15 cellular contexts compared by ENCODE assay signal in the genomic region with DNA sequence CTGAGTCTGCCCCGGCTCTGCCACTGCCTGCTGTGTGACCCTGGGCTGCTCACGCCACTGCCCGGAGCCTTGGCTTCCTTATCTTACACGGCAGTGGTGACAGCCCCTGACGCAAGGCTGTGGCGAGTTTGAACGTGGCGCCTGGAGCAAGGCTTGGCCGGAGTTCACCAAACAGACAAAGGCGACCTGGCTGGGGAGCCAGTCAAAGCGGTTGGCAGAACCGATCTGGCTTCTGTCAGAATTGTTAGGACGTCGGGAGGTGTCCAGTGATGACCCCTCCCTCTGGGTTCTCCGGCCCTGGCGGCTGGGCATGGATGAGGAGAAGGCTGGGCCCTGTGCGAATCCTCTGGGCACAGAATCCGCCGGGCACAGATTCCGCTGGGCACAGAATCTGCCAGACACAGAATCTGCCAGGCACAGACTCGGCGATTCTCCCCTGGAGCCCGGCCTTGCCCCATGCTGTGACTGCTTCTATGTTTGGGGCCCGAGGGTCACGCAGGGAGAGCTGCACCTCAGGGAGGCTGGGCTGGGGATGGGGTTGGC. TPM values are rescaled to one million over a fixed set of nuclear protein-coding genes. Genes with fewer than 3 reads are reported as not detected.
A peak's percentile ranks its signal among the peaks of the same experiment; 100 is the strongest.
DNase-seq lines count a peak whose midpoint lies in the region; ATAC-seq, FAIRE-seq and TF ChIP-seq lines count a peak whose summit lies in the region.
"Had no signal": no experiment of that assay in that cellular context is flagged by ENCODE, and none has a peak within 500 bp of the region (broad histone marks: within the 10 kb centered on the region; RNA-seq: fewer than 3 reads in every experiment).

No MANE protein-coding gene starts in this region.

- in situ Hi-C loops in K562 (cut with MboI), result no loop called here
- in situ Hi-C loops in KBM-7 (cut with MboI; ENCODE audit: low pct_unique_long_range_greater_than_20kb, low sequenced_read_pairs), result no loop called here

- no peak for TF ChIP-seq EP300 in K562 (IDR thresholded peaks at IDR 0.05; ENCODE audit: low read length)

- H3K4me1 ChIP-seq in BE2C, result peaks cover 17% of the 10 kb centered on the region
- H3K4me1 ChIP-seq in K562 (replicated peaks in 1 of 2; ENCODE audit: control insufficient read depth in 2 of 2, insufficient read depth in 2 of 2, low read length in 2 of 2), result peaks cover 4 to 33% of the 10 kb centered on the region in 2 experiments; a peak in 4 of 5 replicates
- H3K4me1 ChIP-seq in left ventricle myocardium inferior, result peaks cover 7% of the 10 kb centered on the region
- H3K4me1 ChIP-seq in neuronal stem cell (ENCODE audit: control insufficient read depth in 2 of 2, insufficient read depth in 1 of 2, low read depth in 1 of 2, low read length in 2 of 2), result peaks cover 0 to 8% of the 10 kb centered on the region in 2 donors

- peak; percentile 53 for ATAC-seq in K562
- no peak; the same call in 2 of the 3 replicates for ATAC-seq in SK-N-SH treated with all-trans-retinoic acid at 6 μM for 48 hours
- no peak for ATAC-seq in GM18517 (IDR thresholded peaks at IDR 0.05; ENCODE audit: unreplicated experiment)

- no peak overlapping the region for H2BK12ac ChIP-seq in neuronal stem cell (ENCODE audit: low read length)

- no peaks in the 10 kb centered on the region for H3K27me3 ChIP-seq in BE2C
- H3K27me3 ChIP-seq in K562 (ENCODE audit: control insufficient read depth in 2 of 2, insufficient read depth in 2 of 2, low read length in 2 of 2), result peaks cover 7 to 75% of the 10 kb centered on the region in 2 experiments
- peaks cover 20% of the 10 kb centered on the region for H3K27me3 ChIP-seq in left ventricle myocardium inferior (ENCODE audit: low read depth)
- H3K27me3 ChIP-seq in neuronal stem cell (ENCODE audit: control insufficient read depth in 3 of 3, insufficient read depth in 3 of 3, low read depth in 1 of 3, low read length in 3 of 3), result peaks cover 0 to 12% (median 5%) of the 10 kb centered on the region in 3 experiments

- WGBS in K562 (ENCODE audit: insufficient coverage, low coverage, missing lambda C conversion rate), result 11% methylated on average over 17 of the region's 25 CpGs
- no CpG with 5 or more reads among the region's 25 CpGs for WGBS in neuronal stem cell (ENCODE audit: extremely low coverage in 2 of 2, insufficient read length in 2 of 2, insufficient replicate concordance in 1 of 2), 2 donors

- H3K23ac ChIP-seq in neuronal stem cell (ENCODE audit: low read depth, low read length, poor library complexity), result peak overlapping the region; percentile 74

- no peak for TF ChIP-seq POLR2A in K562 (conservative IDR thresholded peaks at IDR 0.05)

- H3K79me1 ChIP-seq in neuronal stem cell (ENCODE audit: low read depth, low read length), result peaks cover 2% of the 10 kb centered on the region

- no peak for FAIRE-seq in K562 (lab: Jason Lieb, UNC)
- FAIRE-seq: GM12892 had no signal

- no TSS peak for BruUV-seq in K562 (replicated peaks; lab: Mats Ljungman, UMichigan)

- H3K9ac ChIP-seq in K562 (ENCODE audit: insufficient read depth in 1 of 2, low read depth in 2 of 2, low read length in 2 of 2), result peak overlapping the region in 1 of 2 experiments; percentile 20; a peak in 1 of 4 replicates
- H3K9ac ChIP-seq in neuronal stem cell (ENCODE audit: low read depth, low read length, poor library complexity), result no peak overlapping the region

- H3K18ac ChIP-seq in neuronal stem cell (ENCODE audit: low read length), result peak overlapping the region; percentile 65

- H3K4me2 ChIP-seq in K562 (ENCODE audit: insufficient read depth, low read length) (peak overlapping the region; percentile 14; the same call in 1 of the 2 replicates), neuronal stem cell (ENCODE audit: insufficient read depth, low read length, poor library complexity, severe bottlenecking) (no peak overlapping the region)
- H3K4me2 ChIP-seq: PC-9 had no signal

- H3K9me3 ChIP-seq in BE2C, result no peaks in the 10 kb centered on the region
- H3K9me3 ChIP-seq in K562 (replicated peaks; ENCODE audit: control insufficient read depth, insufficient read depth, low read depth, low read length), result no peaks in the 10 kb centered on the region; the same call in 1 of the 2 replicates
- H3K9me3 ChIP-seq in left ventricle myocardium inferior (replicated peaks), result no peaks in the 10 kb centered on the region
- peaks cover 9% of the 10 kb centered on the region in 2 donors for H3K9me3 ChIP-seq in neuronal stem cell (replicated peaks in 1 of 2; ENCODE audit: control insufficient read depth in 2 of 2, insufficient read depth in 1 of 2, low read depth in 1 of 2, low read length in 2 of 2)

- H4K20me1 ChIP-seq in K562 (replicated peaks; ENCODE audit: control insufficient read depth, insufficient read depth, low read length), result peaks cover 7% of the 10 kb centered on the region; the same call in 1 of the 2 replicates

- peak overlapping the region; percentile 51 for H3K14ac ChIP-seq in neuronal stem cell (ENCODE audit: low read length)

- H4K91ac ChIP-seq in neuronal stem cell (ENCODE audit: low read depth, low read length, poor library complexity), result no peak overlapping the region

- H3K4me3 ChIP-seq in BE2C (ENCODE audit: low read depth, low read length) (no peak overlapping the region; the same call in 1 of the 2 replicates), K562 (no peak overlapping the region), left ventricle myocardium inferior (no peak overlapping the region), neuronal stem cell (ENCODE audit: low read length in 2 of 2) (no peak overlapping the region)
- H3K4me3 ChIP-seq: PC-9 had no signal

- no peaks in the 10 kb centered on the region for H3K79me2 ChIP-seq in K562 (ENCODE audit: control insufficient read depth, insufficient read depth, low read length)

- no peak overlapping the region for H2BK120ac ChIP-seq in neuronal stem cell (ENCODE audit: low read depth, low read length)

- POLR2A ChIA-PET in K562 (lab: Yijun Ruan, JAX), result interaction anchor here (0.6 to 1.2 kb wide), 2 partner anchors 9 to 590 kb away, joined by 3 to 4 read pairs; no protein-coding TSS in a partner anchor

- H3K36me3 ChIP-seq in BE2C (no peaks in the 10 kb centered on the region), K562 (ENCODE audit: control insufficient read depth, insufficient read depth, low read length) (no peaks in the 10 kb centered on the region), left ventricle myocardium inferior (no peaks in the 10 kb centered on the region), neuronal stem cell (replicated peaks in 1 of 2; ENCODE audit: control insufficient read depth in 2 of 2, insufficient read depth in 2 of 2, low read length in 2 of 2) (peaks cover 0 to 6% of the 10 kb centered on the region in 2 donors)

- H3K27ac ChIP-seq in K562 (ENCODE audit: extremely low read depth, low read depth, low read length) (no peak overlapping the region), left ventricle myocardium inferior (replicated peaks) (peak overlapping the region; percentile 57), neuronal stem cell (replicated peaks; ENCODE audit: low read length) (no peak overlapping the region)
- H3K27ac ChIP-seq: C4-2B, PC-9 had no signal

- no peaks in the 10 kb centered on the region for H3K9me1 ChIP-seq in K562 (ENCODE audit: control insufficient read depth, insufficient read depth, low read length)

- no peak overlapping the region for H2BK15ac ChIP-seq in neuronal stem cell (ENCODE audit: low read length)

- intact Hi-C loops in K562 (cut with micrococcal nuclease) (no loop called here), left ventricle myocardium inferior (cut with micrococcal nuclease) (no loop called here)

- no peak overlapping the region for H2AFZ ChIP-seq in K562 (ENCODE audit: low read depth, low read length)
- no peak overlapping the region for H2AFZ ChIP-seq in neuronal stem cell (ENCODE audit: low read length)
- H2AFZ ChIP-seq: PC-9 had no signal

- no peak overlapping the region for H4K8ac ChIP-seq in neuronal stem cell (ENCODE audit: low read depth, low read length)

- DNase-seq in BE2C (peak; percentile 37), K562 (ENCODE audit: extremely low read depth in 1 of 4, low spot score in 3 of 4) (no peak), left ventricle myocardium inferior (no peak), neuronal stem cell (ENCODE audit: low spot score) (no peak), KBM-7 (no peak)
- DNase-seq in stimulated activated CD8-positive, alpha-beta memory T cell treated with anti-CD3 and anti-CD28 coated beads, Interleukin-4, amount 100 ng/mL, for 48 hours, result no peak
- DNase-seq: NCI-H1436, NCI-H2029 treated with DMSO at 0.1 percent for 48 hours, NCI-H2171 treated with DMSO at 0.1 percent for 48 hours, NCI-H774, PC-9 had no signal

- CTCF ChIA-PET in K562 (lab: Yijun Ruan, JAX; ENCODE audit: low intra/inter-chr PET ratio), result interaction anchor here (0.6 kb wide), 1 partner anchor 309 kb away, joined by 3 read pairs; no protein-coding TSS in a partner anchor

- no peak for TF ChIP-seq RAD21 in K562 (CRISPR knock-in tag; conservative IDR thresholded peaks at IDR 0.05 in 1 of 2, IDR thresholded peaks at IDR 0.05 in 1 of 2)

- H2AK5ac ChIP-seq in neuronal stem cell (ENCODE audit: low read depth, low read length), result peak overlapping the region; percentile 83

- TF ChIP-seq CTCF in BE2C (IDR thresholded peaks at IDR 0.05; ENCODE audit: low read depth, low read length) (no peak), K562 (IDR thresholded peaks at IDR 0.05 in 2 of 3, conservative IDR thresholded peaks at IDR 0.05 in 1 of 3; ENCODE audit: insufficient read depth in 2 of 3, low read depth in 1 of 3, low read length in 3 of 3) (no peak), left ventricle myocardium inferior (IDR thresholded peaks at IDR 0.05; ENCODE audit: borderline replicate concordance) (no peak)

- H3K4ac ChIP-seq in neuronal stem cell (ENCODE audit: low read length), result peak overlapping the region; percentile 25

- H2BK5ac ChIP-seq in neuronal stem cell (ENCODE audit: low read length), result peak overlapping the region; percentile 48

RNA-seq across cellular contexts. Expression of gene TMEM255B, which starts 11.7 kb away (rescaled TPM):
- 0.14 TPM for polyA plus RNA-seq in BE2C (2012; ENCODE audit: insufficient read depth, insufficient read length, low read depth)
- total RNA-seq in K562 (2011; cell fraction: chromatin; rRNA removed; ENCODE audit: low replicate concordance), result 1.8 and 1.9 TPM in 2 replicates
- 1.3 and 1.5 TPM in 2 replicates for total RNA-seq in K562 (2011; cell fraction: nucleolus; rRNA removed)
- 1.1 TPM in 2 replicates for total RNA-seq in K562 (2011; cell fraction: nucleoplasm; rRNA removed)
- 0.23 and 0.33 TPM in 2 replicates for total RNA-seq in K562 (2014; rRNA removed)
- total RNA-seq in K562 (2014; rRNA removed; fragmentation: Illumina TruSeq; extraction: Trizol), result 0.13 and 0.22 TPM in 2 replicates
- total RNA-seq in K562 (2015; rRNA removed; fragmentation: Illumina TruSeq; extraction: Trizol), result 0.30 and 0.36 TPM in 2 replicates
- 0.72 and 0.75 TPM in 2 replicates for total RNA-seq in K562 (2021)
- polyA plus RNA-seq in K562 (2011; rRNA removed), result 0.20 and 0.45 TPM in 2 replicates
- polyA plus RNA-seq in K562 (2011; cell fraction: cytosol; rRNA removed), result 0.19 and 0.65 TPM in 2 replicates
- 0.46 and 0.76 TPM in 2 replicates for polyA plus RNA-seq in K562 (2011; cell fraction: nucleus; rRNA removed)
- 0.57 and 2.2 TPM in 2 replicates for polyA plus RNA-seq in K562 (2012)
- polyA plus RNA-seq in K562 (2014; fragmentation: Illumina TruSeq; extraction: Trizol), result 0.42 and 0.46 TPM in 2 replicates
- polyA plus RNA-seq in K562 (2014; fragmentation: Nextera tagmentation; extraction: Ambion mirVana), result under 1 TPM; 0.01 to 0.04 TPM
- 0.40 and 0.46 TPM in 2 replicates for polyA plus RNA-seq in K562 (2014; rRNA removed)
- polyA minus RNA-seq in K562 (2011; rRNA and poly(A)+ RNA removed), result 1.1 and 1.3 TPM in 2 replicates
- 0.38 and 0.73 TPM in 2 replicates for polyA minus RNA-seq in K562 (2011; cell fraction: cytosol; rRNA and poly(A)+ RNA removed)
- polyA minus RNA-seq in K562 (2011; cell fraction: nucleus; rRNA and poly(A)+ RNA removed), result 0.27 and 0.89 TPM in 2 replicates
- total RNA-seq in left ventricle myocardium inferior, result 7.7 TPM
- polyA plus RNA-seq in neuronal stem cell (2013, experiment 1 of 2), result 2.5 TPM
- 2.2 TPM for polyA plus RNA-seq in neuronal stem cell (2013, experiment 2 of 2)
